26 cellular contexts compared by ENCODE assay signal in genomic region chr2:64491426-64491825, GRCh38. TPM values are rescaled to one million over a fixed set of nuclear protein-coding genes. Genes with fewer than 3 reads are reported as not detected.
DNase-seq lines count a peak whose midpoint lies in the region; ATAC-seq and TF ChIP-seq lines count a peak whose summit lies in the region.
"Had no signal": no experiment of that assay in that cellular context is flagged by ENCODE, and none has a peak within 500 bp of the region (broad histone marks: within the 10 kb centered on the region; RNA-seq: fewer than 3 reads in every experiment).

No MANE protein-coding gene starts in this region.

- H4K5ac ChIP-seq in IMR-90 (ENCODE audit: low read depth, low read length) = no peak overlapping the region

- no peak overlapping the region for H3K9ac ChIP-seq in IMR-90 (ENCODE audit: low read depth, low read length)

- H3K18ac ChIP-seq in IMR-90 (ENCODE audit: low read depth, low read length) = no peak overlapping the region

- H2AFZ ChIP-seq in IMR-90 (replicated peaks; ENCODE audit: low read length, poor library complexity) = no peak overlapping the region

- TF ChIP-seq POLR2A in IMR-90 (IDR thresholded peaks at IDR 0.05; ENCODE audit: low read depth, low read length) = no peak

- H2AK9ac ChIP-seq in IMR-90 (replicated peaks; ENCODE audit: low read depth, low read length, poor library complexity) = no peak overlapping the region

- no CpG with 5 or more reads among the region's 4 CpGs for WGBS in IMR-90 (ENCODE audit: extremely low coverage in 2 of 2, insufficient read length in 1 of 2), 2 experiments

- H3K4me1 ChIP-seq in IMR-90 (ENCODE audit: control insufficient read depth, insufficient read depth, low read length) = peaks cover 2% of the 10 kb centered on the region; the same call in 1 of the 2 replicates
- H3K4me1 ChIP-seq: uterus had no signal

- no peak overlapping the region for H3K56ac ChIP-seq in IMR-90 (ENCODE audit: extremely low read depth, insufficient read depth, low read length)

- no peak overlapping the region for H3K4me3 ChIP-seq in AG10803 (ENCODE audit: low read length)
- no peak overlapping the region for H3K4me3 ChIP-seq in IMR-90 (ENCODE audit: insufficient read depth, low read depth, low read length)
- H3K4me3 ChIP-seq in brain microvascular endothelial cell (ENCODE audit: low read depth, low read length) = no peak overlapping the region
- H3K4me3 ChIP-seq in fibroblast of the aortic adventitia (ENCODE audit: low read depth, low read length) = no peak overlapping the region
- H3K4me3 ChIP-seq: cardiac muscle cell, left lung, psoas muscle, uterus had no signal

- TF ChIP-seq CTCF in AG10803 (conservative IDR thresholded peaks at IDR 0.05; ENCODE audit: low read length) (no peak), IMR-90 (conservative IDR thresholded peaks at IDR 0.05; ENCODE audit: low read depth, low read length) (no peak), brain microvascular endothelial cell (IDR thresholded peaks at IDR 0.05; ENCODE audit: low read depth, low read length, missing control alignments) (no peak), fibroblast of the aortic adventitia (IDR thresholded peaks at IDR 0.05; ENCODE audit: insufficient read depth, low read length) (no peak)

- H3K27ac ChIP-seq in IMR-90 (ENCODE audit: insufficient read depth, low read length) = no peak overlapping the region
- H3K27ac ChIP-seq in brain microvascular endothelial cell = no peak overlapping the region
- H3K27ac ChIP-seq: cardiac muscle cell, left lung, neutrophil, psoas muscle, uterus had no signal

- H2BK120ac ChIP-seq in IMR-90 (ENCODE audit: low read depth, low read length) = no peak overlapping the region

- H3K14ac ChIP-seq in IMR-90 (replicated peaks; ENCODE audit: low read depth, low read length) = no peak overlapping the region

- H4K20me1 ChIP-seq in IMR-90 (ENCODE audit: insufficient read depth, low read length) = no peaks in the 10 kb centered on the region

- DNase-seq in AG10803 (ENCODE audit: low read depth) = peak; percentile 59
- DNase-seq in IMR-90 = peak; percentile 22
- peak; percentile 9 for DNase-seq in brain microvascular endothelial cell
- DNase-seq in fibroblast of the aortic adventitia (ENCODE audit: low read depth) = peak; percentile 50
- DNase-seq in hippocampal formation (lab: John Stamatoyannopoulos, UW) = no peak
- no peak for DNase-seq in cerebellar nuclear complex (lab: John Stamatoyannopoulos, UW)
- DNase-seq: ACHN; activated CD4-positive, alpha-beta T cell treated with anti-CD3 and anti-CD28 coated beads for 1 hour; activated CD8-positive, alpha-beta T cell treated with anti-CD3 and anti-CD28 coated beads, Interleukin-2, amount 10 ng/mL, durations not matched to agents 7 days and 5 days; activated effector memory CD4-positive, alpha-beta T cell treated with Interleukin-2 at 50 U/mL for 16 hours; activated naive CD8-positive, alpha-beta T cell treated with anti-CD3 and anti-CD28 coated beads, Interleukin-2, amount 50 U/mL, for 24 hours; activated T-cell treated with anti-CD3 and anti-CD28 coated beads for 4 hours; foreskin melanocyte; immature natural killer cell; KG1; left lung; NCI-H1694 treated with DMSO at 0.1 percent for 48 hours; NCI-H748 treated with DMSO at 0.1 percent for 48 hours; psoas muscle; RPMI8226; T-helper 1 cell; uterus had no signal

- H3K79me1 ChIP-seq in IMR-90 (ENCODE audit: low read depth in 1 of 2, low read length in 2 of 2) = no peaks in the 10 kb centered on the region

- ATAC-seq in IMR-90 (ENCODE audit: low read depth) (peak; percentile 42; the same call in 1 of the 2 replicates), GM21528 (IDR thresholded peaks at IDR 0.05; ENCODE audit: low FRiP score, unreplicated experiment) (no peak), HG02798 (IDR thresholded peaks at IDR 0.05; ENCODE audit: poor library complexity, unreplicated experiment) (no peak)
- ATAC-seq: activated CD8-positive, alpha-beta T cell treated with anti-CD3 and anti-CD28 coated beads, Interleukin-2, amount 10 ng/mL, durations not matched to agents 7 days and 5 days; activated naive CD8-positive, alpha-beta T cell treated with anti-CD3 and anti-CD28 coated beads, Interleukin-2, amount 50 U/mL, for 24 hours; left lung had no signal

- dilution Hi-C loops in IMR-90 (cut with HindIII; ENCODE audit: low sequenced_read_pairs, unreplicated experiment) = no loop called here

- H2BK5ac ChIP-seq in IMR-90 (ENCODE audit: low read depth, low read length, poor library complexity, severe bottlenecking) = no peak overlapping the region

- no peak overlapping the region for H3K4ac ChIP-seq in IMR-90 (ENCODE audit: low read depth, low read length)

- no peak overlapping the region for H3K4me2 ChIP-seq in IMR-90 (ENCODE audit: low read depth, low read length)

- no peak overlapping the region for H4K91ac ChIP-seq in IMR-90 (ENCODE audit: insufficient read depth, low read depth, low read length)

- CTCF ChIA-PET in IMR-90 (lab: Yijun Ruan, JAX) = interaction anchor here (1.2 kb wide), 1 partner anchor 442 kb away, joined by 3 read pairs; no protein-coding TSS in a partner anchor

- H2AK5ac ChIP-seq in IMR-90 (ENCODE audit: low read depth, low read length) = no peak overlapping the region

- no peak overlapping the region for H3K23ac ChIP-seq in IMR-90 (ENCODE audit: low read depth, low read length)

- H2BK20ac ChIP-seq in IMR-90 (ENCODE audit: low read depth, low read length) = no peak overlapping the region

- no peaks in the 10 kb centered on the region for H3K9me1 ChIP-seq in IMR-90 (ENCODE audit: insufficient read depth, low read length)

- H2BK15ac ChIP-seq in IMR-90 (ENCODE audit: low read depth, low read length) = no peak overlapping the region

- intact Hi-C loops in IMR-90 (cut with micrococcal nuclease) = no loop called here

- POLR2A ChIA-PET in IMR-90 (lab: Charles Lee; ENCODE audit: unreplicated experiment) = no interaction called here

- H3K36me3 ChIP-seq in IMR-90 (ENCODE audit: control insufficient read depth, insufficient read depth, low read length) (no peaks in the 10 kb centered on the region), brain microvascular endothelial cell (replicated peaks) (no peaks in the 10 kb centered on the region)
- H3K36me3 ChIP-seq: cardiac muscle cell, left lung, neutrophil, uterus had no signal

- in situ Hi-C loops in IMR-90 (cut with MboI; ENCODE audit: low sequenced_read_pairs) (no loop called here), brain microvascular endothelial cell (cut with HindIII; ENCODE audit: low pct_ligation_motif_present, low sequenced_read_pairs) (loop anchor here (25.0 kb wide), 1 partner anchor 429 kb away; no protein-coding TSS in a partner anchor)

- H3K27me3 ChIP-seq in IMR-90 (ENCODE audit: control insufficient read depth, insufficient read depth, low read length) (peaks cover 36% of the 10 kb centered on the region), brain microvascular endothelial cell (replicated peaks) (peaks cover 6% of the 10 kb centered on the region)
- H3K27me3 ChIP-seq: left lung, uterus had no signal

- BruUV-seq in IMR-90 (replicated peaks; lab: Mats Ljungman, UMichigan) = no TSS peak

- H4K8ac ChIP-seq in IMR-90 (ENCODE audit: low read depth in 2 of 2, low read length in 2 of 2) = no peak overlapping the region

- no peak for TF ChIP-seq RAD21 in IMR-90 (IDR thresholded peaks at IDR 0.05; ENCODE audit: low read length)

- no peaks in the 10 kb centered on the region for H3K9me3 ChIP-seq in IMR-90 (ENCODE audit: control insufficient read depth, insufficient read depth, low read length)
- H3K9me3 ChIP-seq: left lung, neutrophil, psoas muscle, uterus had no signal

TF ChIP-seq in IMR-90, 13 proteins besides CTCF, POLR2A, EP300 and RAD21:
- TF ChIP-seq NFE2L2 (IDR thresholded peaks at IDR 0.05; ENCODE audit: low read depth, low read length) (no peak), MAFK (IDR thresholded peaks at IDR 0.05; ENCODE audit: low read depth, low read length) (no peak), FOS (IDR thresholded peaks at IDR 0.05; ENCODE audit: low read depth, low read length) (no peak), BHLHE40 (IDR thresholded peaks at IDR 0.05; ENCODE audit: low read depth, low read length) (no peak; the same call in 1 of the 2 replicates), SMC3 (IDR thresholded peaks at IDR 0.05; ENCODE audit: low read depth, low read length) (no peak), CEBPB (IDR thresholded peaks at IDR 0.05; ENCODE audit: low read depth, low read length) (0 out of 2 replicates have a peak, but pooled peaks have one; percentile 10), MAZ (IDR thresholded peaks at IDR 0.05; ENCODE audit: borderline replicate concordance, low read depth, low read length) (no peak)

RNA-seq across cellular contexts. Expression of gene AFTPH, which starts 32.7 kb away (rescaled TPM):
- total RNA-seq in IMR-90 (2012; rRNA removed) = 19.9 and 21.9 TPM in 2 replicates
- polyA plus RNA-seq in IMR-90 (2012; rRNA removed) = 8.2 and 9.4 TPM in 2 replicates
- polyA plus RNA-seq in IMR-90 (2012; cell fraction: cytosol; rRNA removed) = 2.1 and 3.5 TPM in 2 replicates
- 0.87 and 7.1 TPM in 2 replicates for polyA plus RNA-seq in IMR-90 (2012; cell fraction: nucleus; rRNA removed; ENCODE audit: low replicate concordance)
- 23.6 and 29.8 TPM in 2 replicates for total RNA-seq in fibroblast of the aortic adventitia (ENCODE audit: low replicate concordance)

RNA-seq across cellular contexts. Expression of gene LGALSL, which starts 37.5 kb away (rescaled TPM):
- total RNA-seq in IMR-90 (2012; rRNA removed) (1.7 and 2.9 TPM in 2 replicates), fibroblast of the aortic adventitia (ENCODE audit: low replicate concordance) (5.0 and 11.0 TPM in 2 replicates)
- 0.86 and 1.1 TPM in 2 replicates for polyA plus RNA-seq in IMR-90 (2012; rRNA removed)
- 0.84 and 1.1 TPM in 2 replicates for polyA plus RNA-seq in IMR-90 (2012; cell fraction: cytosol; rRNA removed)
- polyA plus RNA-seq in IMR-90 (2012; cell fraction: nucleus; rRNA removed; ENCODE audit: low replicate concordance) = 0.20 and 0.62 TPM in 2 replicates

Comparison
In these comparisons a context has a peak if more than half of its experiments do, and no peak if none do; other contexts are left out.
1. DNase-seq: peak in AG10803 (single experiment), IMR-90 (single experiment), brain microvascular endothelial cell (single experiment) and fibroblast of the aortic adventitia (single experiment); none in hippocampal formation (0 of 2) and cerebellar nuclear complex (0 of 2).